8 cellular contexts compared by ENCODE assay signal in genomic region chr13:77326905-77327604, GRCh38. TPM values are rescaled to one million over a fixed set of nuclear protein-coding genes. Genes with fewer than 3 reads are reported as not detected.
DNase-seq lines count a peak whose midpoint lies in the region; ATAC-seq and TF ChIP-seq lines count a peak whose summit lies in the region.

TSS of gene MYCBP2 (minus strand) at chr13:77327094. CDS start at chr13:77326775, 319 bp downstream.

- H3K9me3 Mint-ChIP-seq in natural killer cell treated with Interleukin-12 subunit alpha and Interleukin-12 subunit beta and Interleukin-15 and Interleukin-18, amount 100 ng/mL, for 72 hours, result peaks cover 3% of the 10 kb centered on the region
- H3K9me3 Mint-ChIP-seq in stimulated activated naive CD8-positive, alpha-beta T cell treated with anti-CD3 and anti-CD28 coated beads, Interleukin-15, Interleukin-2, amounts not matched to agents 100 ng/mL and 50 ng/mL, for 24 hours, result no peaks in the 10 kb centered on the region

- H3K27me3 ChIP-seq in H7 (ENCODE audit: control insufficient read depth, insufficient read depth, low read length), result peaks cover 12% of the 10 kb centered on the region

- peak within 1 kb of the TSS; percentile 90 to 95 for H3K27ac Mint-ChIP-seq in natural killer cell treated with Interleukin-12 subunit alpha and Interleukin-12 subunit beta and Interleukin-15 and Interleukin-18, amount 100 ng/mL, for 72 hours
- peak within 1 kb of the TSS; percentile 98 for H3K27ac Mint-ChIP-seq in stimulated activated naive CD8-positive, alpha-beta T cell treated with anti-CD3 and anti-CD28 coated beads, Interleukin-15, Interleukin-2, amounts not matched to agents 100 ng/mL and 50 ng/mL, for 24 hours

- peak within 1 kb of the TSS; percentile 94 for H3K4me3 Mint-ChIP-seq in natural killer cell treated with Interleukin-12 subunit alpha and Interleukin-12 subunit beta and Interleukin-15 and Interleukin-18, amount 100 ng/mL, for 72 hours
- H3K4me3 Mint-ChIP-seq in stimulated activated naive CD8-positive, alpha-beta T cell treated with anti-CD3 and anti-CD28 coated beads, Interleukin-15, Interleukin-2, amounts not matched to agents 100 ng/mL and 50 ng/mL, for 24 hours, result peak within 1 kb of the TSS; percentile 93

- H3K4me3 ChIP-seq in H7 (ENCODE audit: insufficient read depth, low read depth, low read length) (peak within 1 kb of the TSS; percentile 85), fibroblast of pulmonary artery (replicated peaks; ENCODE audit: low read depth, low read length) (peak within 1 kb of the TSS; percentile 89)

- DNase-seq in EL (peak; percentile 98), H7 (peak; percentile 94), M059J (ENCODE audit: low read depth) (peak; percentile 97), SHP77 (lab: John Stamatoyannopoulos, UW) (peak; percentile 92 to 95), fibroblast of pulmonary artery (ENCODE audit: low read depth) (peak; percentile 99)
- DNase-seq in activated effector memory CD4-positive, alpha-beta T cell treated with Interleukin-2 at 50 U/mL for 16 hours, result peak; percentile 96
- DNase-seq in natural killer cell treated with Interleukin-12 subunit alpha and Interleukin-12 subunit beta and Interleukin-15 and Interleukin-18, amount 100 ng/mL, for 72 hours (ENCODE audit: low spot score), result peak; percentile 97

- no peaks in the 10 kb centered on the region for H3K36me3 ChIP-seq in H7 (replicated peaks; ENCODE audit: control insufficient read depth, insufficient read depth, low read length)

- TF ChIP-seq CTCF in fibroblast of pulmonary artery (IDR thresholded peaks at IDR 0.05; ENCODE audit: low read length, missing control alignments), result no peak

- peaks cover 9% of the 10 kb centered on the region for H3K36me3 Mint-ChIP-seq in natural killer cell treated with Interleukin-12 subunit alpha and Interleukin-12 subunit beta and Interleukin-15 and Interleukin-18, amount 100 ng/mL, for 72 hours
- H3K36me3 Mint-ChIP-seq in stimulated activated naive CD8-positive, alpha-beta T cell treated with anti-CD3 and anti-CD28 coated beads, Interleukin-15, Interleukin-2, amounts not matched to agents 100 ng/mL and 50 ng/mL, for 24 hours (ENCODE audit: low read depth), result peaks cover 11% of the 10 kb centered on the region

- ATAC-seq in natural killer cell treated with Interleukin-12 subunit alpha and Interleukin-12 subunit beta and Interleukin-15 and Interleukin-18, amount 100 ng/mL, for 72 hours, result peak; percentile 84 to 90

- no peaks in the 10 kb centered on the region for H3K27me3 Mint-ChIP-seq in natural killer cell treated with Interleukin-12 subunit alpha and Interleukin-12 subunit beta and Interleukin-15 and Interleukin-18, amount 100 ng/mL, for 72 hours
- no peaks in the 10 kb centered on the region for H3K27me3 Mint-ChIP-seq in stimulated activated naive CD8-positive, alpha-beta T cell treated with anti-CD3 and anti-CD28 coated beads, Interleukin-15, Interleukin-2, amounts not matched to agents 100 ng/mL and 50 ng/mL, for 24 hours

- peaks cover 58 to 76% of the 10 kb centered on the region in 2 donors for H3K4me1 Mint-ChIP-seq in natural killer cell treated with Interleukin-12 subunit alpha and Interleukin-12 subunit beta and Interleukin-15 and Interleukin-18, amount 100 ng/mL, for 72 hours (ENCODE audit: low read depth in 2 of 2)
- H3K4me1 Mint-ChIP-seq in stimulated activated naive CD8-positive, alpha-beta T cell treated with anti-CD3 and anti-CD28 coated beads, Interleukin-15, Interleukin-2, amounts not matched to agents 100 ng/mL and 50 ng/mL, for 24 hours (ENCODE audit: low read depth), result peaks cover 69% of the 10 kb centered on the region

RNA-seq across cellular contexts. Expression of gene MYCBP2, which starts in this region (rescaled TPM):
- total RNA-seq in H7 (2014; rRNA removed; shearing (Covaris generic)), result 18.3 and 28.6 TPM in 2 replicates
- total RNA-seq in M059J (2014; rRNA removed; shearing (Covaris generic)), result 22.8 and 26.7 TPM in 2 replicates
- total RNA-seq in natural killer cell treated with Interleukin-12 subunit alpha and Interleukin-12 subunit beta and Interleukin-15 and Interleukin-18, amount 100 ng/mL, for 72 hours, result 100 to 1,000 TPM; 108 to 135 TPM

Comparison
In these comparisons a context has a peak if more than half of its experiments do, and no peak if none do; other contexts are left out.
1. Peak in every context shown above with its lines: DNase-seq, ATAC-seq and H3K4me3 ChIP-seq.